1 cellular context compared by ENCODE assay signal in the genomic region with DNA sequence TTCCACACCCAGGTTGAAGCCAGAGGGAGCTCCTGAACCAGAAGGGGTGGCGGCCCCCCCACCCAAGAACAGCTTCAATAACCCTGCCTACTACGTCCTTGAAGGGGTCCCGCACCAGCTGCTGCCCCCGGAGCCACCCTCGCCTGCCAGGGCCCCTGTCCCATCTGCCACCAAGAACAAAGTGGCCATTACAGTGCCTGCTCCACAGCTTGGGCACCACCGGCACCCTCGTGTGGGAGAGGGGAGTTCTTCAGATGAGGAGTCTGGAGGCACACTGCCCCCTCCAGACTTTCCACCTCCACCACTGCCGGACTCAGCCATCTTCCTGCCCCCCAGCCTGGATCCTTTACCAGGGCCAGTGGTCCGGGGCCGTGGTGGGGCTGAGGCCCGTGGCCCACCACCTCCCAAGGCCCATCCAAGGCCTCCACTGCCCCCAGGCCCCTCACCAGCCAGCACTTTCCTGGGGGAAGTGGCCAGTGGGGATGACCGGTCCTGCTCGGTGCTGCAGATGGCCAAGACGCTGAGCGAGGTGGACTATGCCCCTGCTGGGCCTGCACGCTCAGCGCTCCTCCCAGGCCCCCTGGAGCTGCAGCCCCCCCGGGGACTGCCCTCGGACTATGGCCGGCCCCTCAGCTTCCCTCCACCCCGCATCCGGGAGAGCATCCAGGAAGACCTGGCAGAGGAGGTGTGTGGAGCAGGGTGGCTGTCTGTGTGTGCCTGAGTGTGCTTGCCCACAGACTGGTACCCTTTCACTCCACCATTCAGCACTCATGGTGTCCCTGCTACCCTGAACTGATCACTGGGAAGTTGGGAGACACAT.
TF ChIP-seq lines count a peak whose summit lies in the region.

No MANE protein-coding gene starts in this region.

TF ChIP-seq in WTC11, 78 proteins besides CTCF, POLR2A, EP300 and RAD21:
- TF ChIP-seq, protein P1, sequence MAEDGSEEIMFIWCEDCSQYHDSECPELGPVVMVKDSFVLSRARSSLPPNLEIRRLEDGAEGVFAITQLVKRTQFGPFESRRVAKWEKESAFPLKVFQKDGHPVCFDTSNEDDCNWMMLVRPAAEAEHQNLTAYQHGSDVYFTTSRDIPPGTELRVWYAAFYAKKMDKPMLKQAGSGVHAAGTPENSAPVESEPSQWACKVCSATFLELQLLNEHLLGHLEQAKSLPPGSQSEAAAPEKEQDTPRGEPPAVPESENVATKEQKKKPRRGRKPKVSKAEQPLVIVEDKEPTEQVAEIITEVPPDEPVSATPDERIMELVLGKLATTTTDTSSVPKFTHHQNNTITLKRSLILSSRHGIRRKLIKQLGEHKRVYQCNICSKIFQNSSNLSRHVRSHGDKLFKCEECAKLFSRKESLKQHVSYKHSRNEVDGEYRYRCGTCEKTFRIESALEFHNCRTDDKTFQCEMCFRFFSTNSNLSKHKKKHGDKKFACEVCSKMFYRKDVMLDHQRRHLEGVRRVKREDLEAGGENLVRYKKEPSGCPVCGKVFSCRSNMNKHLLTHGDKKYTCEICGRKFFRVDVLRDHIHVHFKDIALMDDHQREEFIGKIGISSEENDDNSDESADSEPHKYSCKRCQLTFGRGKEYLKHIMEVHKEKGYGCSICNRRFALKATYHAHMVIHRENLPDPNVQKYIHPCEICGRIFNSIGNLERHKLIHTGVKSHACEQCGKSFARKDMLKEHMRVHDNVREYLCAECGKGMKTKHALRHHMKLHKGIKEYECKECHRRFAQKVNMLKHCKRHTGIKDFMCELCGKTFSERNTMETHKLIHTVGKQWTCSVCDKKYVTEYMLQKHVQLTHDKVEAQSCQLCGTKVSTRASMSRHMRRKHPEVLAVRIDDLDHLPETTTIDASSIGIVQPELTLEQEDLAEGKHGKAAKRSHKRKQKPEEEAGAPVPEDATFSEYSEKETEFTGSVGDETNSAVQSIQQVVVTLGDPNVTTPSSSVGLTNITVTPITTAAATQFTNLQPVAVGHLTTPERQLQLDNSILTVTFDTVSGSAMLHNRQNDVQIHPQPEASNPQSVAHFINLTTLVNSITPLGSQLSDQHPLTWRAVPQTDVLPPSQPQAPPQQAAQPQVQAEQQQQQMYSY (CRISPR knock-in tag; IDR thresholded peaks at IDR 0.05), result peak; percentile 71
- TF ChIP-seq PRRX2 (CRISPR knock-in tag; IDR thresholded peaks at IDR 0.05), result no peak
